14 cellular contexts compared by ENCODE assay signal in genomic region chr15:29678504-29679034, GRCh38.
DNase-seq lines count a peak whose midpoint lies in the region; ATAC-seq lines count a peak whose summit lies in the region.
"Had no signal": no experiment of that assay in that cellular context is flagged by ENCODE, and none has a peak within 500 bp of the region (broad histone marks: within the 10 kb centered on the region; RNA-seq: fewer than 3 reads in every experiment).

No MANE protein-coding gene starts in this region.

- H3K9me3 Mint-ChIP-seq in stimulated activated effector memory CD8-positive, alpha-beta T cell treated with anti-CD3 and anti-CD28 coated beads, Interleukin-12 subunit alpha, Interleukin-12 subunit beta, amount 100 ng/mL, for 72 hours = no peaks in the 10 kb centered on the region
- H3K9me3 Mint-ChIP-seq: CD4-positive, alpha-beta T cell; GM23338 had no signal

- ATAC-seq in left colon (peak; percentile 13), HG03196 (IDR thresholded peaks at IDR 0.05; ENCODE audit: unreplicated experiment) (no peak), GM21576 (IDR thresholded peaks at IDR 0.05; ENCODE audit: unreplicated experiment) (no peak)
- peak; percentile 33 for ATAC-seq in stimulated activated effector memory CD8-positive, alpha-beta T cell treated with anti-CD3 and anti-CD28 coated beads, Interleukin-12 subunit alpha, Interleukin-12 subunit beta, amount 100 ng/mL, for 72 hours
- ATAC-seq: GM23338, K562 had no signal

- intact Hi-C loops in left colon (cut with DNase I, micrococcal nuclease) = no loop called here

- H3K4me1 Mint-ChIP-seq in stimulated activated effector memory CD8-positive, alpha-beta T cell treated with anti-CD3 and anti-CD28 coated beads, Interleukin-12 subunit alpha, Interleukin-12 subunit beta, amount 100 ng/mL, for 72 hours = peaks cover 9% of the 10 kb centered on the region

- DNase-seq in ELF-1 (ENCODE audit: low read depth, low spot score) = peak; percentile 0
- DNase-seq in RPMI8226 = peak; percentile 9
- DNase-seq in left colon = no peak
- DNase-seq in stimulated activated effector memory CD8-positive, alpha-beta T cell treated with anti-CD3 and anti-CD28 coated beads, Interleukin-12 subunit alpha, Interleukin-12 subunit beta, amount 100 ng/mL, for 72 hours (ENCODE audit: low spot score in 2 of 2) = no peak
- DNase-seq in NCI-H524 (lab: John Stamatoyannopoulos, UW) = no peak
- DNase-seq: Calu3; CD4-positive, alpha-beta T cell; NCI-H1436 treated with DMSO at 0.1 percent for 48 hours; NCI-H2171 treated with DMSO at 0.1 percent for 48 hours; NCI-H510A had no signal

- no peaks in the 10 kb centered on the region for H3K36me3 Mint-ChIP-seq in stimulated activated effector memory CD8-positive, alpha-beta T cell treated with anti-CD3 and anti-CD28 coated beads, Interleukin-12 subunit alpha, Interleukin-12 subunit beta, amount 100 ng/mL, for 72 hours

- H3K4me3 Mint-ChIP-seq in stimulated activated effector memory CD8-positive, alpha-beta T cell treated with anti-CD3 and anti-CD28 coated beads, Interleukin-12 subunit alpha, Interleukin-12 subunit beta, amount 100 ng/mL, for 72 hours = no peak overlapping the region
- H3K4me3 Mint-ChIP-seq: CD4-positive, alpha-beta T cell; GM23338 had no signal

- no peak overlapping the region for H3K27ac Mint-ChIP-seq in stimulated activated effector memory CD8-positive, alpha-beta T cell treated with anti-CD3 and anti-CD28 coated beads, Interleukin-12 subunit alpha, Interleukin-12 subunit beta, amount 100 ng/mL, for 72 hours
- H3K27ac Mint-ChIP-seq: CD4-positive, alpha-beta T cell; GM23338 had no signal

Comparison
In these comparisons a context has a peak if more than half of its experiments do, and no peak if none do; other contexts are left out.
1. DNase-seq: peak in ELF-1 (single experiment) and RPMI8226 (single experiment); none in left colon (0 of 2), stimulated activated effector memory CD8-positive, alpha-beta T cell treated with anti-CD3 and anti-CD28 coated beads, Interleukin-12 subunit alpha, Interleukin-12 subunit beta, amount 100 ng/mL, for 72 hours (0 of 2) and NCI-H524 (0 of 2).
2. ATAC-seq: peak in left colon (single experiment) and stimulated activated effector memory CD8-positive, alpha-beta T cell treated with anti-CD3 and anti-CD28 coated beads, Interleukin-12 subunit alpha, Interleukin-12 subunit beta, amount 100 ng/mL, for 72 hours (single experiment); none in HG03196 (single experiment) and GM21576 (single experiment).